In genomic region chr19:35533822-35534521, GRCh38 we compare ENCODE assay signal across 1 cellular context.
TF ChIP-seq lines count a peak whose summit lies in the region.

No MANE protein-coding gene starts in this region.

TF ChIP-seq in A549, 52 proteins besides CTCF, POLR2A, EP300 and RAD21:
- TF ChIP-seq, protein P1, sequence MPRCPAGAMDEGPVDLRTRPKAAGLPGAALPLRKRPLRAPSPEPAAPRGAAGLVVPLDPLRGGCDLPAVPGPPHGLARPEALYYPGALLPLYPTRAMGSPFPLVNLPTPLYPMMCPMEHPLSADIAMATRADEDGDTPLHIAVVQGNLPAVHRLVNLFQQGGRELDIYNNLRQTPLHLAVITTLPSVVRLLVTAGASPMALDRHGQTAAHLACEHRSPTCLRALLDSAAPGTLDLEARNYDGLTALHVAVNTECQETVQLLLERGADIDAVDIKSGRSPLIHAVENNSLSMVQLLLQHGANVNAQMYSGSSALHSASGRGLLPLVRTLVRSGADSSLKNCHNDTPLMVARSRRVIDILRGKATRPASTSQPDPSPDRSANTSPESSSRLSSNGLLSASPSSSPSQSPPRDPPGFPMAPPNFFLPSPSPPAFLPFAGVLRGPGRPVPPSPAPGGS (IDR thresholded peaks at IDR 0.05), result no peak
- peak; percentile 47; the same call in 1 of the 2 replicates for TF ChIP-seq MYC (IDR thresholded peaks at IDR 0.05; ENCODE audit: borderline replicate concordance, low read length)
